In genomic region chr19:34787059-34787824, GRCh38 we compare ENCODE assay signal across 1 cellular context.
TF ChIP-seq lines count a peak whose summit lies in the region.

No MANE protein-coding gene starts in this region.

TF ChIP-seq in A549, 52 proteins besides CTCF, POLR2A, EP300 and RAD21 (continued from another document):
- TF ChIP-seq, protein P1, sequence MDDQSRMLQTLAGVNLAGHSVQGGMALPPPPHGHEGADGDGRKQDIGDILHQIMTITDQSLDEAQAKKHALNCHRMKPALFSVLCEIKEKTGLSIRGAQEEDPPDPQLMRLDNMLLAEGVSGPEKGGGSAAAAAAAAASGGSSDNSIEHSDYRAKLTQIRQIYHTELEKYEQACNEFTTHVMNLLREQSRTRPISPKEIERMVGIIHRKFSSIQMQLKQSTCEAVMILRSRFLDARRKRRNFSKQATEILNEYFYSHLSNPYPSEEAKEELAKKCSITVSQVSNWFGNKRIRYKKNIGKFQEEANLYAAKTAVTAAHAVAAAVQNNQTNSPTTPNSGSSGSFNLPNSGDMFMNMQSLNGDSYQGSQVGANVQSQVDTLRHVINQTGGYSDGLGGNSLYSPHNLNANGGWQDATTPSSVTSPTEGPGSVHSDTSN (IDR thresholded peaks at IDR 0.05) = no peak
- TF ChIP-seq MAZ (IDR thresholded peaks at IDR 0.05; ENCODE audit: borderline replicate concordance, low read depth, low read length) (no peak), EHF (CRISPR knock-in tag; IDR thresholded peaks at IDR 0.05) (no peak), HDAC2 (IDR thresholded peaks at IDR 0.05) (no peak), HEYL (CRISPR knock-in tag; IDR thresholded peaks at IDR 0.05) (no peak), ZSCAN20 (CRISPR knock-in tag; IDR thresholded peaks at IDR 0.05) (no peak)
